In the genomic region with DNA sequence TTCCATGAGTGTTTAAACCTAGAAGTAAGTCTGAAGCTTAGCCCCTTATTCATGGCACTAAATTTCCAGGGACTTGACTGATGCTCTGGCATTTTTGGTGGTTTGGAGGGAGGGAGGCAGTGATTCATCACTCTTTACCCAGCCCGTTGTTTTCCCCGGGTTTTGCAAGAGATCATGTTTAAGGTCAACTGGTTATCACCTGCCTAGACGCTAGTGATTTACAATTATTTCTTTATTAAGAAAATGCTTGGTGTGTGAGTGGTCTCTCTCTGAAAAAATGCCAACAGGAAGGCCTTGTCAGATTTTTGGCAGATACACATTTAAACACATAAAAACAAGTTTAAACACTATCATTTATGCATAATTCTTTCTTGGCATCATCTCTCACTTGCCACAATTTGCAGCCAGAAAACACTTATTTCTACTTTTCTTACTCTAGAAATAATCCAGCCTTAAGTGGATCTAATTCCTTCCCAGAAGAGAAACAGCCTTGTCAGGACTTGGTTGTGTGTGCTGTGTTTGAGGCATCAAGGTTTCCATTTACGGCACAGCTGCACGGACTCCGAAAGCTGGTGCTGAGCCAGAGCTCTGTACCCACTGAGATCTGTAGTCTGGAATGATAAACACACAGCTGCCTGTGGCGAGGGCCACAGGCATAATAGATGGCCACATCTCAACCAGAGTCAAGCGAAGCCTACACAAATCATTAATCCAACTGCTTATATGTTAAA, we compare ENCODE assay signal across 8 cellular contexts.
DNase-seq lines count a peak whose midpoint lies in the region; ATAC-seq and TF ChIP-seq lines count a peak whose summit lies in the region.

No MANE protein-coding gene starts in this region.

- H3K4me3 Mint-ChIP-seq in T-helper 2 cell treated with Interferon-gamma antibody and Interleukin-4, amounts not matched to agents 5 μg/mL and 100 μg/mL, for 36 hours = no peak overlapping the region

- H3K27ac Mint-ChIP-seq in T-helper 2 cell treated with Interferon-gamma antibody and Interleukin-4, amounts not matched to agents 5 μg/mL and 100 μg/mL, for 36 hours = no peak overlapping the region

- H3K36me3 Mint-ChIP-seq in T-helper 2 cell treated with Interferon-gamma antibody and Interleukin-4, amounts not matched to agents 5 μg/mL and 100 μg/mL, for 36 hours (ENCODE audit: low read depth) = no peaks in the 10 kb centered on the region

- H3K27me3 ChIP-seq in right atrium auricular region = no peaks in the 10 kb centered on the region

- peak; percentile 90 for ATAC-seq in sciatic nerve
- no peak for ATAC-seq in HG02588 (IDR thresholded peaks at IDR 0.05; ENCODE audit: unreplicated experiment)

- no peaks in the 10 kb centered on the region for H3K36me3 ChIP-seq in right atrium auricular region

- H3K9me3 ChIP-seq in right atrium auricular region = no peaks in the 10 kb centered on the region

- H3K4me3 ChIP-seq in right atrium auricular region = no peak overlapping the region

- H3K9me3 Mint-ChIP-seq in T-helper 2 cell treated with Interferon-gamma antibody and Interleukin-4, amounts not matched to agents 5 μg/mL and 100 μg/mL, for 36 hours = peaks cover 18% of the 10 kb centered on the region

- intact Hi-C loops in sciatic nerve (cut with DNase I) = no loop called here

- no peak for TF ChIP-seq CTCF in right atrium auricular region (IDR thresholded peaks at IDR 0.05)

- peak overlapping the region; percentile 70 to 81 for H3K27ac ChIP-seq in right atrium auricular region

- H3K4me1 Mint-ChIP-seq in T-helper 2 cell treated with Interferon-gamma antibody and Interleukin-4, amounts not matched to agents 5 μg/mL and 100 μg/mL, for 36 hours (ENCODE audit: low read depth) = no peaks in the 10 kb centered on the region

- peaks cover 0 to 20% of the 10 kb centered on the region in 2 donors for H3K4me1 ChIP-seq in right atrium auricular region

- DNase-seq in AG08395 (ENCODE audit: low spot score) (peak; percentile 59), NCI-H1105 treated with DMSO at 0.1 percent for 48 hours (lab: John Stamatoyannopoulos, UW) (peak; percentile 86), amniotic epithelial cell (ENCODE audit: low read depth) (peak; percentile 99), right atrium auricular region (ENCODE audit: low spot score) (peak; percentile 72), sciatic nerve (ENCODE audit: low spot score) (peak; percentile 64)
- DNase-seq in T-helper 2 cell treated with Interferon-gamma antibody and Interleukin-4, amounts not matched to agents 5 μg/mL and 100 μg/mL, for 36 hours (ENCODE audit: low spot score) = no peak
- DNase-seq in NK-92 treated with Interleukin-12 subunit alpha and Interleukin-12 subunit beta, amount 100 ng/mL, for 24 hours (lab: John Stamatoyannopoulos, UW) = no peak

- no peaks in the 10 kb centered on the region for H3K27me3 Mint-ChIP-seq in T-helper 2 cell treated with Interferon-gamma antibody and Interleukin-4, amounts not matched to agents 5 μg/mL and 100 μg/mL, for 36 hours (ENCODE audit: low read depth)

Comparison
In these comparisons a context has a peak if more than half of its experiments do, and no peak if none do; other contexts are left out.
1. DNase-seq: peak in AG08395 (single experiment), NCI-H1105 treated with DMSO at 0.1 percent for 48 hours (single experiment), amniotic epithelial cell (single experiment), right atrium auricular region (single experiment) and sciatic nerve (single experiment); none in T-helper 2 cell treated with Interferon-gamma antibody and Interleukin-4, amounts not matched to agents 5 μg/mL and 100 μg/mL, for 36 hours (single experiment) and NK-92 treated with Interleukin-12 subunit alpha and Interleukin-12 subunit beta, amount 100 ng/mL, for 24 hours (single experiment).